In the genomic region with DNA sequence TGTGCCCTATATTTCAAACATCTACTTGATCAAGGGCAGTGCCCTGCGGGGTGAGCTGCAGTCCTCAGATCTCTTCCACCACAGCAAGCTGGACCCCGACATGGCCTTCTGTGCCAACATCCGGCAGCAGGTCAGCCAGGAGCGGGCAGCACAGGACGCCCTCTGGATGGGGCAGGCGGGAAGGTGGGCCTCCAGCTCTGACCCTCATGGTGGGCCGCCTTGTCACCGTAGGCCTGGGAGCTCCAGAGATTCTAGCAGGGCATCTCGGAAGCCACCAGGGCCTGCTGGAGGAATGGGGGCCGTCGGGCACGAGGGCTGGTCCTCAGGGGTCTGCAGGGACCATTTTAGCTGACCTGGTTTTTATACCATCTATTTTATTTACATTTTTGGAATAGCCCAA, we compare ENCODE assay signal across 20 cellular contexts. TPM values are rescaled to one million over a fixed set of nuclear protein-coding genes. Genes with fewer than 3 reads are reported as not detected.
DNase-seq lines count a peak whose midpoint lies in the region; ATAC-seq and TF ChIP-seq lines count a peak whose summit lies in the region.
"Had no signal": no experiment of that assay in that cellular context is flagged by ENCODE, and none has a peak within 500 bp of the region (broad histone marks: within the 10 kb centered on the region; RNA-seq: fewer than 3 reads in every experiment).

No MANE protein-coding gene starts in this region.

- BruUV-seq in Calu3 (replicated peaks; lab: Mats Ljungman, UMichigan) (no TSS peak), IMR-90 (replicated peaks; lab: Mats Ljungman, UMichigan) (no TSS peak)

- no peak overlapping the region for H3K4ac ChIP-seq in IMR-90 (ENCODE audit: low read depth, low read length)
- H3K4ac ChIP-seq in neuronal stem cell (ENCODE audit: low read length), result peak overlapping the region; percentile 66

- TF ChIP-seq RAD21 in IMR-90 (IDR thresholded peaks at IDR 0.05; ENCODE audit: low read length), result no peak

- CTCF ChIA-PET in Calu3 (lab: Charles Lee), result no interaction called here
- CTCF ChIA-PET in IMR-90 (lab: Yijun Ruan, JAX), result no interaction called here

- WGBS in IMR-90 (ENCODE audit: extremely low coverage in 2 of 2, insufficient read length in 1 of 2), 2 experiments, result 88% methylated on average over 6 of the region's 12 CpGs; no CpG with 5 or more reads in 1 of the 2 experiments
- WGBS in neuronal stem cell (ENCODE audit: extremely low coverage in 2 of 2, insufficient read length in 2 of 2, insufficient replicate concordance in 1 of 2), 2 donors, result no CpG with 5 or more reads among the region's 12 CpGs

- H3K9me3 Mint-ChIP-seq in Calu3 (ENCODE audit: low read depth, unreplicated experiment), result no peaks in the 10 kb centered on the region
- H3K9me3 Mint-ChIP-seq: CD4-positive, alpha-beta T cell; CD8-positive, alpha-beta T cell had no signal

- peak overlapping the region; percentile 16 for H3K27ac Mint-ChIP-seq in Calu3 (ENCODE audit: unreplicated experiment)
- H3K27ac Mint-ChIP-seq: B cell; CD4-positive, alpha-beta T cell; CD8-positive, alpha-beta T cell had no signal

- no peak overlapping the region for H2BK12ac ChIP-seq in neuronal stem cell (ENCODE audit: low read length)

- H2BK15ac ChIP-seq in IMR-90 (ENCODE audit: low read depth, low read length), result no peak overlapping the region
- H2BK15ac ChIP-seq in neuronal stem cell (ENCODE audit: low read length), result no peak overlapping the region

- H3K27ac ChIP-seq in IMR-90 (ENCODE audit: insufficient read depth, low read length) (no peak overlapping the region), neuronal stem cell (replicated peaks; ENCODE audit: low read length) (no peak overlapping the region)
- H3K27ac ChIP-seq: BLaER1 treated with 17β-estradiol and CSF1 and Interleukin-3, amounts not matched to agents 10 nM and 100 nM; C4-2B had no signal

- DNase-seq in Calu3 (no peak), IMR-90 (no peak), neuronal stem cell (ENCODE audit: low spot score) (no peak), NCI-H2171 (lab: John Stamatoyannopoulos, UW) (no peak), AG20443 (ENCODE audit: low spot score) (no peak), DMS53 treated with DMSO at 0.1 percent for 48 hours (lab: John Stamatoyannopoulos, UW; ENCODE audit: unreplicated experiment) (no peak)
- DNase-seq in activated CD8-positive, alpha-beta memory T cell treated with anti-CD3 and anti-CD28 coated beads for 24 hours, result no peak
- DNase-seq: 8988T; ACHN; AML-193; CD4-positive, alpha-beta T cell; CD8-positive, alpha-beta T cell; DMS 273 treated with DMSO at 0.1 percent for 48 hours; DMS153; DMS53; DMS79 treated with DMSO at 0.1 percent for 48 hours; GF-D8 had no signal

- H4K8ac ChIP-seq in IMR-90 (ENCODE audit: low read depth in 2 of 2, low read length in 2 of 2), result no peak overlapping the region
- H4K8ac ChIP-seq in neuronal stem cell (ENCODE audit: low read depth, low read length), result no peak overlapping the region

- H2BK20ac ChIP-seq in IMR-90 (ENCODE audit: low read depth, low read length), result no peak overlapping the region

- H4K91ac ChIP-seq in IMR-90 (ENCODE audit: insufficient read depth, low read depth, low read length) (no peak overlapping the region), neuronal stem cell (ENCODE audit: low read depth, low read length, poor library complexity) (no peak overlapping the region)

- H3K9me3 ChIP-seq in IMR-90 (ENCODE audit: control insufficient read depth, insufficient read depth, low read length), result no peaks in the 10 kb centered on the region
- H3K9me3 ChIP-seq in neuronal stem cell (replicated peaks in 1 of 2; ENCODE audit: control insufficient read depth in 2 of 2, insufficient read depth in 1 of 2, low read depth in 1 of 2, low read length in 2 of 2), result no peaks in the 10 kb centered on the region
- H3K9me3 ChIP-seq: BLaER1 treated with 17β-estradiol and CSF1 and Interleukin-3, amounts not matched to agents 10 nM and 100 nM had no signal

- dilution Hi-C loops in IMR-90 (cut with HindIII; ENCODE audit: low sequenced_read_pairs, unreplicated experiment), result no loop called here

- H3K4me3 Mint-ChIP-seq in Calu3 (ENCODE audit: low read depth, unreplicated experiment), result no peak overlapping the region
- H3K4me3 Mint-ChIP-seq: B cell; CD4-positive, alpha-beta T cell; CD8-positive, alpha-beta T cell had no signal

- H3K27me3 Mint-ChIP-seq in Calu3 (ENCODE audit: unreplicated experiment), result no peaks in the 10 kb centered on the region
- H3K27me3 Mint-ChIP-seq: B cell; CD4-positive, alpha-beta T cell had no signal

- H3K23ac ChIP-seq in IMR-90 (ENCODE audit: low read depth, low read length) (no peak overlapping the region), neuronal stem cell (ENCODE audit: low read depth, low read length, poor library complexity) (no peak overlapping the region)

- H3K79me1 ChIP-seq in IMR-90 (ENCODE audit: low read depth in 1 of 2, low read length in 2 of 2) (peaks cover 0 to 9% of the 10 kb centered on the region in 2 experiments; a peak in 1 of 4 replicates), neuronal stem cell (ENCODE audit: low read depth, low read length) (no peaks in the 10 kb centered on the region)

- H3K27me3 ChIP-seq in IMR-90 (ENCODE audit: control insufficient read depth, insufficient read depth, low read length), result no peaks in the 10 kb centered on the region
- H3K27me3 ChIP-seq in neuronal stem cell (ENCODE audit: control insufficient read depth in 3 of 3, insufficient read depth in 3 of 3, low read depth in 1 of 3, low read length in 3 of 3), result no peaks in the 10 kb centered on the region
- H3K27me3 ChIP-seq: BLaER1 treated with 17β-estradiol and CSF1 and Interleukin-3, amounts not matched to agents 10 nM and 100 nM had no signal

- intact Hi-C loops in Calu3 (cut with micrococcal nuclease; ENCODE audit: unreplicated experiment), result no loop called here
- intact Hi-C loops in IMR-90 (cut with micrococcal nuclease), result no loop called here

- peak overlapping the region; percentile 24 for H2AK9ac ChIP-seq in IMR-90 (replicated peaks; ENCODE audit: low read depth, low read length, poor library complexity)

- H2AFZ ChIP-seq in IMR-90 (replicated peaks; ENCODE audit: low read length, poor library complexity), result no peak overlapping the region
- H2AFZ ChIP-seq in neuronal stem cell (ENCODE audit: low read length), result no peak overlapping the region

- no peak for ATAC-seq in IMR-90 (ENCODE audit: low read depth)
- ATAC-seq: CD8-positive, alpha-beta T cell had no signal

- H4K20me1 ChIP-seq in IMR-90 (ENCODE audit: insufficient read depth, low read length), result no peaks in the 10 kb centered on the region; the same call in none of the 2 replicates

- H3K56ac ChIP-seq in IMR-90 (ENCODE audit: extremely low read depth, insufficient read depth, low read length), result no peak overlapping the region

- no peak for TF ChIP-seq POLR2A in IMR-90 (IDR thresholded peaks at IDR 0.05; ENCODE audit: low read depth, low read length)

- peaks cover 25% of the 10 kb centered on the region for H3K36me3 Mint-ChIP-seq in Calu3 (ENCODE audit: insufficient read depth, unreplicated experiment)

- H4K5ac ChIP-seq in IMR-90 (ENCODE audit: low read depth, low read length), result no peak overlapping the region

- no peaks in the 10 kb centered on the region for H3K4me1 Mint-ChIP-seq in Calu3 (ENCODE audit: low read depth, unreplicated experiment)
- H3K4me1 Mint-ChIP-seq: B cell had no signal

- H2AK5ac ChIP-seq in IMR-90 (ENCODE audit: low read depth, low read length), result no peak overlapping the region
- H2AK5ac ChIP-seq in neuronal stem cell (ENCODE audit: low read depth, low read length), result no peak overlapping the region

- H3K18ac ChIP-seq in IMR-90 (ENCODE audit: low read depth, low read length) (no peak overlapping the region), neuronal stem cell (ENCODE audit: low read length) (no peak overlapping the region)

- H3K4me2 ChIP-seq in IMR-90 (ENCODE audit: low read depth, low read length) (no peak overlapping the region), neuronal stem cell (ENCODE audit: insufficient read depth, low read length, poor library complexity, severe bottlenecking) (no peak overlapping the region)
- H3K4me2 ChIP-seq: BLaER1 treated with 17β-estradiol and CSF1 and Interleukin-3, amounts not matched to agents 10 nM and 100 nM had no signal

- POLR2A ChIA-PET in IMR-90 (lab: Charles Lee; ENCODE audit: unreplicated experiment), result no interaction called here

- H2BK120ac ChIP-seq in IMR-90 (ENCODE audit: low read depth, low read length), result no peak overlapping the region
- no peak overlapping the region for H2BK120ac ChIP-seq in neuronal stem cell (ENCODE audit: low read depth, low read length)

- TF ChIP-seq CTCF in Calu3 (IDR thresholded peaks at IDR 0.05; ENCODE audit: unreplicated experiment), result no peak
- no peak for TF ChIP-seq CTCF in IMR-90 (conservative IDR thresholded peaks at IDR 0.05; ENCODE audit: low read depth, low read length)

- in situ Hi-C loops in IMR-90 (cut with MboI; ENCODE audit: low sequenced_read_pairs), result no loop called here

- H2BK5ac ChIP-seq in IMR-90 (ENCODE audit: low read depth, low read length, poor library complexity, severe bottlenecking), result no peak overlapping the region
- H2BK5ac ChIP-seq in neuronal stem cell (ENCODE audit: low read length), result no peak overlapping the region

- H3K9me1 ChIP-seq in IMR-90 (ENCODE audit: insufficient read depth, low read length), result no peaks in the 10 kb centered on the region

- H3K9ac ChIP-seq in IMR-90 (ENCODE audit: low read depth, low read length), result no peak overlapping the region
- no peak overlapping the region for H3K9ac ChIP-seq in neuronal stem cell (ENCODE audit: low read depth, low read length, poor library complexity)

- H3K14ac ChIP-seq in IMR-90 (replicated peaks; ENCODE audit: low read depth, low read length), result no peak overlapping the region
- no peak overlapping the region for H3K14ac ChIP-seq in neuronal stem cell (ENCODE audit: low read length)

- H3K4me3 ChIP-seq in IMR-90 (ENCODE audit: insufficient read depth, low read depth, low read length), result no peak overlapping the region
- no peak overlapping the region for H3K4me3 ChIP-seq in neuronal stem cell (ENCODE audit: low read length in 2 of 2)
- H3K4me3 ChIP-seq: BLaER1 treated with 17β-estradiol and CSF1 and Interleukin-3, amounts not matched to agents 10 nM and 100 nM had no signal

- H3K36me3 ChIP-seq in IMR-90 (ENCODE audit: control insufficient read depth, insufficient read depth, low read length) (peaks cover 70% of the 10 kb centered on the region), neuronal stem cell (replicated peaks in 1 of 2; ENCODE audit: control insufficient read depth in 2 of 2, insufficient read depth in 2 of 2, low read length in 2 of 2) (peaks cover 26 to 60% of the 10 kb centered on the region in 2 donors)

- H3K4me1 ChIP-seq in IMR-90 (ENCODE audit: control insufficient read depth, insufficient read depth, low read length), result no peaks in the 10 kb centered on the region
- H3K4me1 ChIP-seq in neuronal stem cell (ENCODE audit: control insufficient read depth in 2 of 2, insufficient read depth in 1 of 2, low read depth in 1 of 2, low read length in 2 of 2), result no peaks in the 10 kb centered on the region

RNA-seq across cellular contexts. Expression of a gene that starts 15.6 kb away (rescaled TPM):
- total RNA-seq in Calu3 (2022) (61.8 and 66.5 TPM in 2 replicates), IMR-90 (2012; rRNA removed) (76.4 and 84.2 TPM in 2 replicates)
- polyA plus RNA-seq in IMR-90 (2012; rRNA removed), result 51.6 and 52.8 TPM in 2 replicates
- 33.4 and 38.2 TPM in 2 replicates for polyA plus RNA-seq in IMR-90 (2012; cell fraction: cytosol; rRNA removed)
- 60.3 and 63.8 TPM in 2 replicates for polyA plus RNA-seq in IMR-90 (2012; cell fraction: nucleus; rRNA removed; ENCODE audit: low replicate concordance)
- polyA plus RNA-seq in neuronal stem cell (2013, experiment 1 of 2), result 35.1 TPM
- polyA plus RNA-seq in neuronal stem cell (2013, experiment 2 of 2), result 33.9 TPM

RNA-seq across cellular contexts. Expression of a gene that starts 30.1 kb away (rescaled TPM):
- total RNA-seq in Calu3 (2022) (77.2 and 80.2 TPM in 2 replicates), IMR-90 (2012; rRNA removed) (236 and 283 TPM in 2 replicates)
- polyA plus RNA-seq in IMR-90 (2012; rRNA removed), result 609 and 635 TPM in 2 replicates
- polyA plus RNA-seq in IMR-90 (2012; cell fraction: cytosol; rRNA removed), result 441 and 849 TPM in 2 replicates
- polyA plus RNA-seq in IMR-90 (2012; cell fraction: nucleus; rRNA removed; ENCODE audit: low replicate concordance), result 284 and 520 TPM in 2 replicates
- polyA plus RNA-seq in neuronal stem cell (2013, experiment 1 of 2), result 32.4 TPM
- polyA plus RNA-seq in neuronal stem cell (2013, experiment 2 of 2), result 31.9 TPM

RNA-seq across cellular contexts. Expression of a gene that starts 38.4 kb away (rescaled TPM):
- total RNA-seq in Calu3 (2022), result 33.7 and 37.8 TPM in 2 replicates
- 39.4 and 42.5 TPM in 2 replicates for total RNA-seq in IMR-90 (2012; rRNA removed)
- 88.1 and 100 TPM in 2 replicates for polyA plus RNA-seq in IMR-90 (2012; rRNA removed)
- 62.7 and 128 TPM in 2 replicates for polyA plus RNA-seq in IMR-90 (2012; cell fraction: cytosol; rRNA removed)
- 28.7 and 70.2 TPM in 2 replicates for polyA plus RNA-seq in IMR-90 (2012; cell fraction: nucleus; rRNA removed; ENCODE audit: low replicate concordance)
- 25.3 TPM for polyA plus RNA-seq in neuronal stem cell (2013, experiment 1 of 2)
- 24.8 TPM for polyA plus RNA-seq in neuronal stem cell (2013, experiment 2 of 2)

RNA-seq across cellular contexts. Expression of a gene that starts 54.6 kb away (rescaled TPM):
- total RNA-seq in Calu3 (2022) (23.4 and 28.8 TPM in 2 replicates), IMR-90 (2012; rRNA removed) (12.2 and 14.2 TPM in 2 replicates)
- 23.7 and 28.7 TPM in 2 replicates for polyA plus RNA-seq in IMR-90 (2012; rRNA removed)
- polyA plus RNA-seq in IMR-90 (2012; cell fraction: cytosol; rRNA removed), result 12.9 and 18.5 TPM in 2 replicates
- 74.8 and 224 TPM in 2 replicates for polyA plus RNA-seq in IMR-90 (2012; cell fraction: nucleus; rRNA removed; ENCODE audit: low replicate concordance)
- 57.1 TPM for polyA plus RNA-seq in neuronal stem cell (2013, experiment 1 of 2)
- polyA plus RNA-seq in neuronal stem cell (2013, experiment 2 of 2), result 54.7 TPM
